8 cellular contexts compared by ENCODE assay signal in the genomic region with DNA sequence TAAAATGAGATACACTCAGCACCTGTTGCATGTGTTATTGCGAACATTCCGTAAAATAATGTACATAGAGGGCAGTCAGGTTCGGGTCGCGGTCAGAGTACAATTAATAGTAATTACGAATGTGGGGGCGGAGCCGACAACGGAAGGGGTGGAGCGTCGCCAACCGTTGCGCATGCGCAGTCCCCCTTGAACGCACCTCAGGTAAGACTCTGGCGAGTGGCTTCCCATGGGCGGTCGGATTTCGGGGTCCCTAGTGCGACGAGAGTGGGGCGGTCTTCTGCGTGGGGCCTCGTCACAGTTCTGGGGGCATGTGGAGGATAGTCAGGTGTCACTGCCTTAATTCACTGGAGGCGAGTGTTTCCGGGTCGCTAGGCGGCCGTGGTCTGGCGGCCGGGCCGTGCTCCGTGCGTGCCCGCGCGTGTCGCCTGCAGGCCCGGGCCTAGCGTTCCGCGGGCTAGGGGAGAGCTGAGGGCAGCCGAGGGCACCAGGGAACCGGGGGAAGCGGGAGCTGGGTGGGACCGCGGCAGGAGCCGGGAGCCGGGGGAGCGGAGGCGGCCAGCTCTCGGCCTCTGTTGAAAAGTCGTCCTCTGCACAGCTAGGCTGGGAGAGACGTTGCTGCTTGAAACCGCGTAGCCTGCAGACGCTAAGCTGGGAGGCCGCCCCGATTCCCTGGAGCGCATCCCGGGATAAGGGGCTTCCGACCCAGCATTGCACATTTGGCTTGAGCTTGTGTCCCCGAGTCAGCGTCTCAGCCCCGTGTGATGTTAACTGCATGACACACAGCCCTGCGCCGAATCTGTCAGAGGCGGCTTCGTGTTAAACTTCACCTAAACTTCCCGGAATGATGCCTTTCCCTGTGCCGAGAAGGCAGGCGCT. TPM values are rescaled to one million over a fixed set of nuclear protein-coding genes. Genes with fewer than 3 reads are reported as not detected.
DNase-seq lines count a peak whose midpoint lies in the region; ATAC-seq, FAIRE-seq and TF ChIP-seq lines count a peak whose summit lies in the region.

Gene CEBPZOS, plus strand, starts transcription at position 177 of the 876 bp plus-strand sequence. CDS start 3,209 bp downstream, outside the sequence.

- FAIRE-seq in frontal cortex (lab: Jason Lieb, UNC) = no peak

- H3K4me1 ChIP-seq in SJSA1 (replicated peaks) (peaks cover 38% of the 10 kb centered on the region), thoracic aorta (ENCODE audit: control insufficient read depth in 1 of 2, low read depth in 2 of 2) (peaks cover 12 to 13% of the 10 kb centered on the region in 2 donors)

- peaks cover 37% of the 10 kb centered on the region for H3K36me3 ChIP-seq in SJSA1
- peaks cover 12% of the 10 kb centered on the region for H3K36me3 ChIP-seq in thoracic aorta

- H3K27ac ChIP-seq in SJSA1 (peak within 1 kb of the TSS; percentile 69), thoracic aorta (peak within 1 kb of the TSS; percentile 83)

- POLR2A ChIA-PET in HEK293T (lab: Yijun Ruan, JAX) = interaction anchor here (0.9 kb wide), 2 partner anchors 39 to 40 kb away, joined by 3 to 4 read pairs; partner anchors contain the start of gene EIF2AK2

- no peak for TF ChIP-seq CTCF in omental fat pad (IDR thresholded peaks at IDR 0.05)
- no peak for TF ChIP-seq CTCF in thoracic aorta (IDR thresholded peaks at IDR 0.05)

- peak within 1 kb of the TSS; percentile 84 for H3K4me3 ChIP-seq in SJSA1
- peak within 1 kb of the TSS; percentile 74 for H3K4me3 ChIP-seq in thoracic aorta

- CTCF ChIA-PET in HEK293T (lab: Yijun Ruan, JAX) = no interaction called here

- no peaks in the 10 kb centered on the region for H3K9me3 ChIP-seq in SJSA1 (replicated peaks)
- H3K9me3 ChIP-seq in thoracic aorta = no peaks in the 10 kb centered on the region

- H3K27me3 ChIP-seq in SJSA1 (replicated peaks) = no peaks in the 10 kb centered on the region
- H3K27me3 ChIP-seq in thoracic aorta (replicated peaks; ENCODE audit: insufficient read depth) = no peaks in the 10 kb centered on the region

- ATAC-seq in omental fat pad (ENCODE audit: low FRiP score) (peak; percentile 93), thoracic aorta (ENCODE audit: insufficient number of reproducible peaks, low FRiP score, low read depth) (peak; percentile 89)

- peak; percentile 43 for DNase-seq in GF-D8 (lab: John Stamatoyannopoulos, UW)
- peak; percentile 85 for DNase-seq in HEK293T (ENCODE audit: extremely low spot score)
- peak; percentile 69 for DNase-seq in MV-4-11 (lab: John Stamatoyannopoulos, UW)
- peak; percentile 77 to 88 for DNase-seq in SJSA1 (ENCODE audit: low read depth in 1 of 2, low spot score in 2 of 2)
- peak; percentile 75 to 91 (median 86) for DNase-seq in activated naive CD4-positive, alpha-beta T cell (lab: John Stamatoyannopoulos, UW)
- DNase-seq in frontal cortex (ENCODE audit: low spot score in 2 of 2) = peak; percentile 82 to 85
- DNase-seq in omental fat pad (ENCODE audit: low spot score) = peak; percentile 70
- DNase-seq in thoracic aorta (ENCODE audit: low spot score) = peak; percentile 44

TF ChIP-seq in HEK293T, 16 proteins besides CTCF, POLR2A, EP300 and RAD21:
- TF ChIP-seq L3MBTL2 (conservative IDR thresholded peaks at IDR 0.05) = peak; percentile 63; the same call in 1 of the 2 replicates
- no peak for TF ChIP-seq LEF1 (IDR thresholded peaks at IDR 0.05; ENCODE audit: borderline replicate concordance)
TF ChIP-seq in HEK293T: peak in this region for 1.

RNA-seq across cellular contexts. Expression of gene CEBPZOS, which starts in this region (rescaled TPM):
- total RNA-seq in SJSA1 (2014; rRNA removed; shearing (Covaris generic)) = 30.8 and 32.6 TPM in 2 replicates
- total RNA-seq in frontal cortex (22.8 TPM), omental fat pad (10 to 100 TPM; 14.1 to 23.7 (median 20.1) TPM), thoracic aorta (10 to 100 TPM; 13.7 to 25.5 TPM)

Comparison
In these comparisons a context has a peak if more than half of its experiments do, and no peak if none do; other contexts are left out.
1. Peak in every context shown above with its lines: DNase-seq, ATAC-seq, H3K4me3 ChIP-seq and H3K27ac ChIP-seq.